In genomic region chr16:47008174-47008573, GRCh38 we compare ENCODE assay signal across 24 cellular contexts.
"Had no signal": no experiment of that assay in that cellular context is flagged by ENCODE, and none has a peak within 500 bp of the region (broad histone marks: within the 10 kb centered on the region; RNA-seq: fewer than 3 reads in every experiment).

No MANE protein-coding gene starts in this region.

- H3K9me3 Mint-ChIP-seq: activated B cell treated with CpG ODN at 0.5 μM for 24 hours; activated T-cell treated with anti-CD3 and anti-CD28 coated beads, Interleukin-2, amount 50 U/mL, for 4 hours; activated T-helper 2 cell treated with anti-CD3 and anti-CD28 coated beads, Interferon-gamma antibody, Interleukin-2, Interleukin-4, amounts not matched to agents 10 μg/mL and 5 μg/mL and 100 μg/mL, durations not matched to agents 14 hours and 24 hours and 36 hours; memory B cell; nephron; stimulated activated effector memory CD8-positive, alpha-beta T cell treated with anti-CD3 and anti-CD28 coated beads, Interleukin-12 subunit alpha, Interleukin-12 subunit beta, amount 100 ng/mL, for 72 hours had no signal

- H3K27ac Mint-ChIP-seq: activated B cell treated with CpG ODN at 0.5 μM for 24 hours; activated CD4-positive, alpha-beta T cell treated with anti-CD3 and anti-CD28 coated beads for 36 hours; activated naive CD8-positive, alpha-beta T cell; activated T-helper 2 cell treated with anti-CD3 and anti-CD28 coated beads, Interferon-gamma antibody, Interleukin-2, Interleukin-4, amounts not matched to agents 10 μg/mL and 5 μg/mL and 100 μg/mL, durations not matched to agents 14 hours and 24 hours and 36 hours; memory B cell; nephron; stimulated activated effector memory CD8-positive, alpha-beta T cell treated with anti-CD3 and anti-CD28 coated beads, Interleukin-12 subunit alpha, Interleukin-12 subunit beta, amount 100 ng/mL, for 72 hours had no signal

- H3K9me3 ChIP-seq: adrenal gland, ascending aorta, neutrophil, pancreas, right lobe of liver, stomach, transverse colon had no signal

- H3K27ac ChIP-seq: adrenal gland, ascending aorta, coronary artery, foreskin keratinocyte, neutrophil, pancreas, right lobe of liver, skin epidermis, stomach, transverse colon had no signal

- H3K4me3 Mint-ChIP-seq: activated B cell treated with CpG ODN at 0.5 μM for 24 hours; activated CD4-positive, alpha-beta T cell treated with anti-CD3 and anti-CD28 coated beads for 36 hours; activated naive CD8-positive, alpha-beta T cell; activated T-cell treated with anti-CD3 and anti-CD28 coated beads, Interleukin-2, amount 50 U/mL, for 4 hours; memory B cell; nephron; stimulated activated effector memory CD8-positive, alpha-beta T cell treated with anti-CD3 and anti-CD28 coated beads, Interleukin-12 subunit alpha, Interleukin-12 subunit beta, amount 100 ng/mL, for 72 hours had no signal

- ATAC-seq: activated CD4-positive, alpha-beta T cell treated with anti-CD3 and anti-CD28 coated beads for 36 hours; activated T-cell treated with anti-CD3 and anti-CD28 coated beads, Interleukin-2, amount 50 U/mL, for 4 hours; foreskin keratinocyte; left ventricle myocardium superior; pancreas; right lobe of liver; stimulated activated effector memory CD8-positive, alpha-beta T cell treated with anti-CD3 and anti-CD28 coated beads, Interleukin-12 subunit alpha, Interleukin-12 subunit beta, amount 100 ng/mL, for 72 hours had no signal

- H3K36me3 Mint-ChIP-seq: activated naive CD8-positive, alpha-beta T cell; memory B cell; stimulated activated effector memory CD8-positive, alpha-beta T cell treated with anti-CD3 and anti-CD28 coated beads, Interleukin-12 subunit alpha, Interleukin-12 subunit beta, amount 100 ng/mL, for 72 hours had no signal

- H3K4me3 ChIP-seq: adrenal gland, ascending aorta, coronary artery, pancreas, right lobe of liver, skin epidermis, stomach, transverse colon had no signal

- DNase-seq: activated B cell treated with CpG ODN at 0.5 μM for 24 hours; activated CD4-positive, alpha-beta T cell treated with anti-CD3 and anti-CD28 coated beads for 36 hours; activated CD4-positive, alpha-beta T cell treated with anti-CD3 and anti-CD28 coated beads, Interleukin-2, amount 50 U/mL, for 4 hours; activated CD8-positive, alpha-beta memory T cell treated with anti-CD3 and anti-CD28 coated beads, Interleukin-2, amount 50 U/mL, for 48 hours; activated naive CD4-positive, alpha-beta T cell; activated T-cell treated with anti-CD3 and anti-CD28 coated beads, Interleukin-2, amount 50 U/mL, for 4 hours; adrenal gland; left ventricle myocardium superior; pancreas; right lobe of liver; stimulated activated CD4-positive, alpha-beta T cell treated with anti-CD3 and anti-CD28 coated beads, Interleukin-1b, Interleukin-23, amount 100 ng/mL, for 48 hours; stomach; T1000; transverse colon had no signal

- H3K36me3 ChIP-seq: adrenal gland, ascending aorta, neutrophil, pancreas, right lobe of liver, stomach, transverse colon had no signal

- H3K27me3 ChIP-seq: adrenal gland, ascending aorta, foreskin keratinocyte, neutrophil, pancreas, right lobe of liver, stomach, transverse colon had no signal

- H3K4me1 Mint-ChIP-seq: activated B cell treated with CpG ODN at 0.5 μM for 24 hours; activated CD4-positive, alpha-beta T cell treated with anti-CD3 and anti-CD28 coated beads for 36 hours; memory B cell; nephron; stimulated activated effector memory CD8-positive, alpha-beta T cell treated with anti-CD3 and anti-CD28 coated beads, Interleukin-12 subunit alpha, Interleukin-12 subunit beta, amount 100 ng/mL, for 72 hours had no signal

- H3K27me3 Mint-ChIP-seq: activated B cell treated with CpG ODN at 0.5 μM for 24 hours; activated CD4-positive, alpha-beta T cell treated with anti-CD3 and anti-CD28 coated beads for 36 hours; activated naive CD8-positive, alpha-beta T cell; memory B cell had no signal

- H3K4me1 ChIP-seq: adrenal gland, ascending aorta, pancreas, right lobe of liver, stomach, transverse colon had no signal
